9 cellular contexts compared by ENCODE assay signal in the genomic region with DNA sequence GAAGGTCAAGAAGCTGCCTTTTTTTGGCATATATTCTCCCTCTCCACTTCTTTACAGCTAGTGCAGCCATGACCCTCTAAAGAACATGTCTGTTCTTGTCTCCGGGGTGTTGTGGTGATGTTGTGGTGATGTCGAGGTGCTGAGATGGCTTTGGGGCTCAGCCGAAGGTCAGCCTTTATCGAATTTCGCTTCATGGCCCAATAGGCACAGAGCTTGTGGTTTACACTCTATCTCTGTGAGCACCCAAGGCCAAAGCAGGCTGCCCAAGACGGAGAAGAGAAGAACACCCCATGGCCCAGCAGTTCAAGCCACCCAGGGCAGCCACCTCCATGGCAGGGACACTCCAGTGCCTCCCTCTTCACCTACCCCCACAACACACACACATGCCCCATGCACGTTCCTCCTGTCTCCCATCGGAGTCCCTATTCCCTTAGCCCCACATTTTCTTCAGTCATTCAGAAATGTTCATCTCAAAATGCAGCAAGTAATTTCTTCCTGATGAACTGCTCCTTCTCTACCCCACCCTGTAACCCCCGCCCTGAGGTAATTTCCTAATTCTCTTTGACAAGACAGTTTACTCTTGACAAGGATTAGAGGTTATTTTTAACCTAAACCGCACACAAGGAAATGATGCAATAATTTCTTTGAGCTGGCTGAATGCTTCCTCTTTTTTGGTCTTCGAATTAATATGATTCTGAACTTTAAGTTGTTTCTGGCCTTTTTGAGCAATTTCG. TPM values are rescaled to one million over a fixed set of nuclear protein-coding genes. Genes with fewer than 3 reads are reported as not detected.
DNase-seq lines count a peak whose midpoint lies in the region; ATAC-seq and TF ChIP-seq lines count a peak whose summit lies in the region.
"Had no signal": no experiment of that assay in that cellular context is flagged by ENCODE, and none has a peak within 500 bp of the region (broad histone marks: within the 10 kb centered on the region; RNA-seq: fewer than 3 reads in every experiment).

No MANE protein-coding gene starts in this region.

- H3K27ac ChIP-seq in SJCRH30 (no peak overlapping the region), lower lobe of right lung (peak overlapping the region; percentile 51)
- H3K27ac ChIP-seq: tibial nerve had no signal

- no peaks in the 10 kb centered on the region for H3K36me3 ChIP-seq in SJCRH30
- no peaks in the 10 kb centered on the region for H3K36me3 ChIP-seq in lower lobe of right lung
- H3K36me3 ChIP-seq: tibial nerve had no signal

- peaks cover 16% of the 10 kb centered on the region for H3K4me1 ChIP-seq in SJCRH30
- H3K4me1 ChIP-seq in lower lobe of right lung: peaks cover 34% of the 10 kb centered on the region

- no peak for TF ChIP-seq CTCF in lower lobe of right lung (IDR thresholded peaks at IDR 0.05)

- ATAC-seq in GM19043 (IDR thresholded peaks at IDR 0.05; ENCODE audit: low read depth, unreplicated experiment) (peak; percentile 70), HG03095 (IDR thresholded peaks at IDR 0.05; ENCODE audit: unreplicated experiment) (peak; percentile 63), lower lobe of right lung (peak; percentile 51 to 70)

- H3K9me3 ChIP-seq in SJCRH30 (replicated peaks): no peaks in the 10 kb centered on the region
- H3K9me3 ChIP-seq in lower lobe of right lung: no peaks in the 10 kb centered on the region
- H3K9me3 ChIP-seq: tibial nerve had no signal

- H3K4me3 ChIP-seq in SJCRH30 (no peak overlapping the region), lower lobe of right lung (no peak overlapping the region)
- H3K4me3 ChIP-seq: tibial nerve had no signal

- DNase-seq in COLO829 (ENCODE audit: low spot score): peak; percentile 4
- DNase-seq in SJCRH30: peak; percentile 32 to 36
- no peak for DNase-seq in lower lobe of right lung
- DNase-seq in HuH-7 (ENCODE audit: low spot score): no peak
- DNase-seq in NCI-H146 (lab: John Stamatoyannopoulos, UW): no peak
- no peak for DNase-seq in stimulated activated CD4-positive, alpha-beta T cell treated with anti-CD3 and anti-CD28 coated beads, Interleukin-4, amount 100 ng/mL, for 24 hours

- 0 out of 2 replicates have a peak, but pooled peaks cover 6% of the 10 kb centered on the region for H3K27me3 ChIP-seq in SJCRH30
- H3K27me3 ChIP-seq in lower lobe of right lung (ENCODE audit: low read depth): no peaks in the 10 kb centered on the region
- H3K27me3 ChIP-seq: tibial nerve had no signal

- intact Hi-C loops in lower lobe of right lung (cut with DNase I): no loop called here

RNA-seq across cellular contexts. Expression of a gene that starts 18.6 kb away (rescaled TPM):
- 0.12 and 0.13 TPM in 2 replicates for total RNA-seq in SJCRH30 (2014; rRNA removed; shearing (Covaris generic))
- total RNA-seq in lower lobe of right lung: 35.6 TPM

Comparison
In these comparisons a context has a peak if more than half of its experiments do, and no peak if none do; other contexts are left out.
1. DNase-seq: peak in COLO829 (single experiment) and SJCRH30 (2 of 2); none in lower lobe of right lung (single experiment), HuH-7 (single experiment), NCI-H146 (single experiment) and stimulated activated CD4-positive, alpha-beta T cell treated with anti-CD3 and anti-CD28 coated beads, Interleukin-4, amount 100 ng/mL, for 24 hours (single experiment).
2. RNA of a gene that starts 18.6 kb away (total RNA-seq): 35.6 TPM in lower lobe of right lung (single experiment); 0.12 to 0.13 TPM in SJCRH30; every median in the first group is over 10 times any median in the second.
3. Peak in every context shown above with its lines, with median percentiles within 50 percentile points of each other: ATAC-seq.